In genomic region chr17:19334331-19334730, GRCh38 we compare ENCODE assay signal across 19 cellular contexts. TPM values are rescaled to one million over a fixed set of nuclear protein-coding genes. Genes with fewer than 3 reads are reported as not detected.
"Had no signal": no experiment of that assay in that cellular context is flagged by ENCODE, and none has a peak within 500 bp of the region (broad histone marks: within the 10 kb centered on the region; RNA-seq: fewer than 3 reads in every experiment).

No MANE protein-coding gene starts in this region.

- H3K27ac ChIP-seq: esophagus squamous epithelium, gastroesophageal sphincter, left ventricle myocardium inferior, lower lobe of right lung, tibial artery had no signal

- H3K9me3 ChIP-seq: esophagus squamous epithelium, gastroesophageal sphincter, left ventricle myocardium inferior, lower lobe of right lung, tibial artery had no signal

- H3K36me3 Mint-ChIP-seq: naive B cell had no signal

- DNase-seq: central memory CD4-positive, alpha-beta T cell; esophagus squamous epithelium; foreskin fibroblast; glutamatergic neuron; kidney; left cardiac atrium; left ventricle myocardium inferior; lower lobe of right lung; midbrain; naive B cell; small intestine; stimulated activated CD4-positive, alpha-beta T cell treated with anti-CD3 and anti-CD28 coated beads, Interleukin-2, amount 100 ng/mL, for 48 hours; stimulated activated naive CD4-positive, alpha-beta T cell treated with Interleukin-2 at 50 U/mL for 16 hours; tibial artery had no signal

- H3K27me3 ChIP-seq: esophagus squamous epithelium, gastroesophageal sphincter, tibial artery had no signal

- H3K4me3 ChIP-seq: esophagus squamous epithelium, gastroesophageal sphincter, left ventricle myocardium inferior, lower lobe of right lung, tibial artery had no signal

- H3K4me3 Mint-ChIP-seq: memory B cell, nephron had no signal

- ATAC-seq: gastroesophageal sphincter, left cardiac atrium, lower lobe of right lung had no signal

- H3K27ac Mint-ChIP-seq: memory B cell, naive B cell, nephron had no signal

- H3K9me3 Mint-ChIP-seq: memory B cell, naive B cell, nephron had no signal

RNA-seq across cellular contexts. Expression of gene MFAP4, which starts 52.7 kb away (rescaled TPM):
- total RNA-seq: epithelial cell of proximal tubule, pulmonary artery endothelial cell had no signal
